In the genomic region with DNA sequence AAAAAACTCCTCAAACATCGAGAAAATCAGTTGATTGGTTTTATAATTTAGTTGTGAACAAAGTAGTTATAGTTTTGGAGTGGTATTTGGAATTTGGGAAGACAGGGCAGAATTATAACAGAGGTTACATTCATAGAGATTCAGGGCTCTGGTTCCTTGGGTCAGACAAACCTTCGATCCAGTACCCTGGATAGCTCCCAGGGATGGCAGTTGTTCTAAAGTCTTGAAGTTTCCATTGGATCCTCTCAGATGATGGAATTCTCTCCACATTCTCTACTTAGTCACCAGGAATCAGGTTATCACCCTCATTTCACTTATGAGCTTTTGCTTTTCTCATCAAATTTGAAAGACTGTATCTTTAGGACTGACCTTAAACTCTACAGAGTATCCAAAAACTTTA, we compare ENCODE assay signal across 1 cellular context.
TF ChIP-seq lines count a peak whose summit lies in the region.

No MANE protein-coding gene starts in this region.

TF ChIP-seq in A549, 52 proteins besides CTCF, POLR2A, EP300 and RAD21 (continued from another document):
- TF ChIP-seq REST (IDR thresholded peaks at IDR 0.05) = peak; percentile 85
